ENCODE assay signal across 23 cellular contexts in genomic region chr7:142685877-142686508, GRCh38.
A peak's percentile ranks its signal among the peaks of the same experiment; 100 is the strongest.
DNase-seq lines count a peak whose midpoint lies in the region; ATAC-seq and TF ChIP-seq lines count a peak whose summit lies in the region.
"Had no signal": no experiment of that assay in that cellular context is flagged by ENCODE, and none has a peak within 500 bp of the region (broad histone marks: within the 10 kb centered on the region; RNA-seq: fewer than 3 reads in every experiment).

No MANE protein-coding gene starts in this region.

- CTCF ChIA-PET in activated naive CD4-positive, alpha-beta T cell treated with anti-CD3 and anti-CD28 coated beads, Interleukin-2, amount 10 ng/mL, durations not matched to agents 7 days and 5 days (lab: Charles Lee), result interaction anchor here (1.0 kb wide), 2 partner anchors 28 to 97 kb away, joined by 3 to 4 read pairs; no protein-coding TSS in a partner anchor
- CTCF ChIA-PET in activated CD8-positive, alpha-beta T cell treated with anti-CD3 and anti-CD28 coated beads for 36 hours (lab: Charles Lee), result interaction anchor here (2.1 kb wide), 1 partner anchor 26 kb away, joined by 6 read pairs; no protein-coding TSS in a partner anchor

- H3K4me1 ChIP-seq in trophoblast cell (ENCODE audit: control insufficient read depth in 1 of 2, insufficient read depth in 2 of 2, low read length in 2 of 2), result no peaks in the 10 kb centered on the region
- no peaks in the 10 kb centered on the region for H3K4me1 ChIP-seq in transverse colon
- H3K4me1 ChIP-seq in suprapubic skin, result no peaks in the 10 kb centered on the region
- H3K4me1 ChIP-seq: breast epithelium, parathyroid adenoma, right lobe of liver, thyroid gland had no signal

- no peaks in the 10 kb centered on the region for H3K79me2 ChIP-seq in trophoblast cell (ENCODE audit: control insufficient read depth, insufficient read depth, low read length, poor library complexity)
- H3K79me2 ChIP-seq: parathyroid adenoma had no signal

- no peak overlapping the region for H3K4me3 Mint-ChIP-seq in activated naive CD4-positive, alpha-beta T cell treated with anti-CD3 and anti-CD28 coated beads, Interleukin-2, amount 50 U/mL, for 24 hours
- H3K4me3 Mint-ChIP-seq in activated naive CD4-positive, alpha-beta T cell treated with anti-CD3 and anti-CD28 coated beads, Interleukin-2, amount 10 ng/mL, durations not matched to agents 7 days and 5 days, result no peak overlapping the region
- no peak overlapping the region for H3K4me3 Mint-ChIP-seq in activated CD8-positive, alpha-beta T cell treated with anti-CD3 and anti-CD28 coated beads for 36 hours
- H3K4me3 Mint-ChIP-seq: activated CD4-positive, alpha-beta T cell treated with anti-CD3 and anti-CD28 coated beads, Interleukin-2, amount 10 ng/mL, durations not matched to agents 24 days and 14 days; H9; memory B cell; nephron; T-helper 1 cell treated with Interleukin-12 subunit alpha and Interleukin-12 subunit beta and Interleukin-4 antibody, amounts not matched to agents 30 μg/mL and 1 μg/mL, for 36 hours had no signal

- no peak overlapping the region for H3K9ac ChIP-seq in trophoblast cell (ENCODE audit: low read length)
- H3K9ac ChIP-seq: KMS-11, parathyroid adenoma had no signal

- peaks cover 48% of the 10 kb centered on the region for H3K4me1 Mint-ChIP-seq in activated naive CD4-positive, alpha-beta T cell treated with anti-CD3 and anti-CD28 coated beads, Interleukin-2, amount 50 U/mL, for 24 hours
- peaks cover 52% of the 10 kb centered on the region for H3K4me1 Mint-ChIP-seq in activated naive CD4-positive, alpha-beta T cell treated with anti-CD3 and anti-CD28 coated beads, Interleukin-2, amount 10 ng/mL, durations not matched to agents 7 days and 5 days
- H3K4me1 Mint-ChIP-seq in activated CD8-positive, alpha-beta T cell treated with anti-CD3 and anti-CD28 coated beads for 36 hours (ENCODE audit: low read depth), result peaks cover 24% of the 10 kb centered on the region

- H3K4me3 ChIP-seq in trophoblast cell (ENCODE audit: low read depth, low read length) (no peak overlapping the region), transverse colon (no peak overlapping the region), suprapubic skin (no peak overlapping the region)
- H3K4me3 ChIP-seq: breast epithelium, right lobe of liver, thyroid gland had no signal

- H3K27me3 Mint-ChIP-seq in activated naive CD4-positive, alpha-beta T cell treated with anti-CD3 and anti-CD28 coated beads, Interleukin-2, amount 50 U/mL, for 24 hours, result no peaks in the 10 kb centered on the region
- no peaks in the 10 kb centered on the region for H3K27me3 Mint-ChIP-seq in activated naive CD4-positive, alpha-beta T cell treated with anti-CD3 and anti-CD28 coated beads, Interleukin-2, amount 10 ng/mL, durations not matched to agents 7 days and 5 days
- no peaks in the 10 kb centered on the region for H3K27me3 Mint-ChIP-seq in activated CD8-positive, alpha-beta T cell treated with anti-CD3 and anti-CD28 coated beads for 36 hours

- H2BK120ac ChIP-seq in trophoblast cell (ENCODE audit: insufficient read depth, low read length, poor library complexity), result no peak overlapping the region

- H3K9me3 ChIP-seq in trophoblast cell (ENCODE audit: insufficient read depth, low read depth, low read length) (no peaks in the 10 kb centered on the region), transverse colon (no peaks in the 10 kb centered on the region), suprapubic skin (no peaks in the 10 kb centered on the region)
- H3K9me3 ChIP-seq: breast epithelium, right lobe of liver, thyroid gland had no signal

- peak overlapping the region; percentile 62 for H4K12ac ChIP-seq in trophoblast cell (ENCODE audit: low read depth, low read length)

- H3K36me3 ChIP-seq in trophoblast cell (ENCODE audit: control insufficient read depth in 1 of 2, insufficient read depth in 2 of 2, low read length in 2 of 2) (no peaks in the 10 kb centered on the region), transverse colon (no peaks in the 10 kb centered on the region), suprapubic skin (no peaks in the 10 kb centered on the region)
- H3K36me3 ChIP-seq: breast epithelium, right lobe of liver, thyroid gland had no signal

- no peak overlapping the region for H3K27ac ChIP-seq in trophoblast cell (ENCODE audit: low read depth, low read length)
- H3K27ac ChIP-seq in transverse colon, result no peak overlapping the region
- H3K27ac ChIP-seq in suprapubic skin, result no peak overlapping the region
- H3K27ac ChIP-seq: breast epithelium, KMS-11, parathyroid adenoma, right lobe of liver, thyroid gland had no signal

- no peak overlapping the region for H2AK5ac ChIP-seq in trophoblast cell (ENCODE audit: low read length)

- H3K23ac ChIP-seq in trophoblast cell (ENCODE audit: low read length), result no peak overlapping the region

- TF ChIP-seq CTCF in activated CD8-positive, alpha-beta T cell treated with anti-CD3 and anti-CD28 coated beads for 36 hours (IDR thresholded peaks at IDR 0.05), result no peak
- TF ChIP-seq CTCF in transverse colon (IDR thresholded peaks at IDR 0.05) (no peak), suprapubic skin (IDR thresholded peaks at IDR 0.05) (no peak)

- TF ChIP-seq POLR2A in transverse colon (IDR thresholded peaks at IDR 0.05) (no peak), suprapubic skin (IDR thresholded peaks at IDR 0.05) (no peak)

- TF ChIP-seq EP300 in transverse colon (IDR thresholded peaks at IDR 0.05; ENCODE audit: low read depth) (no peak), suprapubic skin (IDR thresholded peaks at IDR 0.05) (no peak)

- H4K8ac ChIP-seq in trophoblast cell (ENCODE audit: low read depth, low read length), result no peak overlapping the region

- H2BK12ac ChIP-seq in trophoblast cell (ENCODE audit: low read length), result no peak overlapping the region

- peak; percentile 20 for ATAC-seq in activated CD8-positive, alpha-beta T cell treated with anti-CD3 and anti-CD28 coated beads for 36 hours
- no peak for ATAC-seq in GM21619 (IDR thresholded peaks at IDR 0.05; ENCODE audit: unreplicated experiment)
- ATAC-seq: left cardiac atrium, right lobe of liver had no signal

- in situ Hi-C loops in transverse colon (cut with MboI; ENCODE audit: low pct_ligation_motif_present in 1 of 4, low pct_unique_long_range_greater_than_20kb in 1 of 4, low sequenced_read_pairs in 3 of 4), result no loop called here

- H3K79me1 ChIP-seq in trophoblast cell (ENCODE audit: low read length), result no peaks in the 10 kb centered on the region

- no peaks in the 10 kb centered on the region for H3K27me3 ChIP-seq in trophoblast cell (ENCODE audit: insufficient read depth, low read length)
- no peaks in the 10 kb centered on the region for H3K27me3 ChIP-seq in transverse colon
- H3K27me3 ChIP-seq in suprapubic skin, result no peaks in the 10 kb centered on the region
- H3K27me3 ChIP-seq: breast epithelium, right lobe of liver, thyroid gland had no signal

- H3K14ac ChIP-seq in trophoblast cell (ENCODE audit: low read length), result no peak overlapping the region

- H3K4ac ChIP-seq in trophoblast cell (ENCODE audit: low read depth, low read length), result no peak overlapping the region

- intact Hi-C loops in activated CD8-positive, alpha-beta T cell treated with anti-CD3 and anti-CD28 coated beads for 36 hours (cut with micrococcal nuclease), result no loop called here
- intact Hi-C loops in transverse colon (cut with DNase I; ENCODE audit: low total_unique reads), result no loop called here

- H4K91ac ChIP-seq in trophoblast cell (ENCODE audit: low read depth, low read length), result no peak overlapping the region

- peak overlapping the region; percentile 23 for H3K27ac Mint-ChIP-seq in activated naive CD4-positive, alpha-beta T cell treated with anti-CD3 and anti-CD28 coated beads, Interleukin-2, amount 50 U/mL, for 24 hours
- H3K27ac Mint-ChIP-seq in activated naive CD4-positive, alpha-beta T cell treated with anti-CD3 and anti-CD28 coated beads, Interleukin-2, amount 10 ng/mL, durations not matched to agents 7 days and 5 days, result no peak overlapping the region
- peak overlapping the region; percentile 38 for H3K27ac Mint-ChIP-seq in activated CD8-positive, alpha-beta T cell treated with anti-CD3 and anti-CD28 coated beads for 36 hours
- H3K27ac Mint-ChIP-seq: activated CD4-positive, alpha-beta T cell treated with anti-CD3 and anti-CD28 coated beads, Interleukin-2, amount 10 ng/mL, durations not matched to agents 24 days and 14 days; H9; memory B cell; nephron; T-helper 1 cell treated with Interleukin-12 subunit alpha and Interleukin-12 subunit beta and Interleukin-4 antibody, amounts not matched to agents 30 μg/mL and 1 μg/mL, for 36 hours had no signal

- no CpG with 5 or more reads among the region's 2 CpGs for WGBS in trophoblast cell (ENCODE audit: extremely low coverage, insufficient coverage, insufficient read length)
- 60% methylated on average over 2 of the region's 2 CpGs; no CpG with 5 or more reads in 1 of the 2 donors for WGBS in transverse colon (ENCODE audit: low coverage in 1 of 2), 2 donors
- 46% methylated on average over 2 of the region's 2 CpGs for WGBS in suprapubic skin

- no peak overlapping the region for H2AFZ ChIP-seq in trophoblast cell (ENCODE audit: insufficient read depth, low read length, poor library complexity)
- H2AFZ ChIP-seq: parathyroid adenoma had no signal

- H3K9me3 Mint-ChIP-seq in activated naive CD4-positive, alpha-beta T cell treated with anti-CD3 and anti-CD28 coated beads, Interleukin-2, amount 50 U/mL, for 24 hours, result no peaks in the 10 kb centered on the region
- H3K9me3 Mint-ChIP-seq in activated naive CD4-positive, alpha-beta T cell treated with anti-CD3 and anti-CD28 coated beads, Interleukin-2, amount 10 ng/mL, durations not matched to agents 7 days and 5 days, result no peaks in the 10 kb centered on the region
- no peaks in the 10 kb centered on the region for H3K9me3 Mint-ChIP-seq in activated CD8-positive, alpha-beta T cell treated with anti-CD3 and anti-CD28 coated beads for 36 hours
- H3K9me3 Mint-ChIP-seq: H9; memory B cell; nephron; T-helper 1 cell treated with Interleukin-12 subunit alpha and Interleukin-12 subunit beta and Interleukin-4 antibody, amounts not matched to agents 30 μg/mL and 1 μg/mL, for 36 hours had no signal

- H3K18ac ChIP-seq in trophoblast cell (ENCODE audit: low read length), result no peak overlapping the region

- H3K4me2 ChIP-seq in trophoblast cell (ENCODE audit: low read length), result no peak overlapping the region
- H3K4me2 ChIP-seq: KMS-11 had no signal

- no peak overlapping the region for H2BK5ac ChIP-seq in trophoblast cell (ENCODE audit: low read depth, low read length, poor library complexity)

- no peak for DNase-seq in activated naive CD4-positive, alpha-beta T cell treated with anti-CD3 and anti-CD28 coated beads, Interleukin-2, amount 10 ng/mL, durations not matched to agents 7 days and 5 days
- DNase-seq in NCI-H2081 (lab: John Stamatoyannopoulos, UW), result peak; percentile 42 to 62
- DNase-seq in activated CD8-positive, alpha-beta T cell treated with anti-CD3 and anti-CD28 coated beads for 36 hours, result peak; percentile 8
- no peak for DNase-seq in trophoblast cell
- no peak for DNase-seq in transverse colon
- DNase-seq in suprapubic skin (ENCODE audit: low spot score in 2 of 2), result no peak
- DNase-seq: activated CD4-positive, alpha-beta T cell treated with anti-CD3 and anti-CD28 coated beads, Interleukin-2, amount 10 ng/mL, durations not matched to agents 24 days and 14 days; activated T-cell treated with anti-CD3 and anti-CD28 coated beads, Interleukin-2, amount 50 U/mL, for 48 hours; DMS79 treated with DMSO at 0.1 percent for 48 hours; H9; left cardiac atrium; NCI-H1092 treated with DMSO at 0.1 percent for 48 hours; NCI-H82; right lobe of liver; thyroid gland had no signal

- POLR2A ChIA-PET in activated CD8-positive, alpha-beta T cell treated with anti-CD3 and anti-CD28 coated beads for 36 hours (lab: Charles Lee), result no interaction called here

- H3K36me3 Mint-ChIP-seq in activated naive CD4-positive, alpha-beta T cell treated with anti-CD3 and anti-CD28 coated beads, Interleukin-2, amount 50 U/mL, for 24 hours, result no peaks in the 10 kb centered on the region
- no peaks in the 10 kb centered on the region for H3K36me3 Mint-ChIP-seq in activated naive CD4-positive, alpha-beta T cell treated with anti-CD3 and anti-CD28 coated beads, Interleukin-2, amount 10 ng/mL, durations not matched to agents 7 days and 5 days
- H3K36me3 Mint-ChIP-seq in activated CD8-positive, alpha-beta T cell treated with anti-CD3 and anti-CD28 coated beads for 36 hours (ENCODE audit: low read depth), result no peaks in the 10 kb centered on the region
- H3K36me3 Mint-ChIP-seq: memory B cell had no signal

Comparison
In these comparisons a context has a peak if more than half of its experiments do, and no peak if none do; other contexts are left out.
1. DNase-seq: peak in NCI-H2081 (2 of 2) and activated CD8-positive, alpha-beta T cell treated with anti-CD3 and anti-CD28 coated beads for 36 hours (single experiment); none in activated naive CD4-positive, alpha-beta T cell treated with anti-CD3 and anti-CD28 coated beads, Interleukin-2, amount 10 ng/mL, durations not matched to agents 7 days and 5 days (single experiment), trophoblast cell (0 of 2), transverse colon (single experiment) and suprapubic skin (0 of 2).